8 cellular contexts compared by ENCODE assay signal in the genomic region with DNA sequence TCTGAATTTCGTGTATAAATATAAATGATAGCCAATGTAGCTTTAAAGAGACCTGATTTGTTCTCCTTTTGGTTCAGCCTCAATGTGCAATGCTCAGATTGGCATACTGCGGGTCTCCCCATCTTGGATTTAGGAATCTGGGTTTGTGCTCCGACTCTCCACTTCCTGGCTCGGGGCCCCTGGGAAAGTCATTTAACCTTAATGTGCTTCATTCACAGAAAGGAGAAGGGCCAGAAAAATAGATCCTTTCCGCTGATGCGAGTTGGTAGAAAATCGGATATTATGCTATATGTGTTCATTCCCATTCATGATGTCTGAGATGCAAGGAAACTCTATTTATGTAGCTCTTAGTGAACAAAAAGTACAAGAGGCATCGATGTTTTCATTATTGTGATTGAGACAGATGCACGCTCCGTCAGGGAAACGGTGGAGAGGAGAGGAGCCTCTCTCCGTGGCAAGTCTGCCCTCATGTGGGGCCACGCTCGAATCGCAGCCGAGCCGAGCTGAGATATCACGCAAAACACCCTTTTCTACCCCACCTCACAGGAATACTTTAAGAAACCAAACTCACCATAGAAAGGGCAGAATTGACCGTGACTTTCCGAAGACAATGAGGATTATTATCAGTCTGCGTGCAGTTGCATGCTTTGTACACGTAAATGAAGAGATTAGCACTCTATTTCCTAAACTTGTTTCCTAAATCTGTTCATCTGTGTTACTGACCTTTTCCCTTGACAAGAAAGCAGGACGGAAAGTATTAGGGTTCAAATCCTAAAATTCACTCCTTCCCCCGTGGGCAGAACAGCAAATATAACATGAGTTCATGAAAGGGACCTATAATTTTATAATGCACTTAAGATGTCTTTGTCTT.
A peak's percentile ranks its signal among the peaks of the same experiment; 100 is the strongest.
DNase-seq lines count a peak whose midpoint lies in the region; ATAC-seq and TF ChIP-seq lines count a peak whose summit lies in the region.

No MANE protein-coding gene starts in this region.

- TF ChIP-seq POLR2A in tibial nerve (IDR thresholded peaks at IDR 0.05) = no peak

- H3K4me3 ChIP-seq in SK-N-MC (peak overlapping the region; percentile 73), ectodermal cell (ENCODE audit: insufficient read depth, low read depth, low read length) (peak overlapping the region; percentile 5), lung (no peak overlapping the region), tibial nerve (peak overlapping the region in 1 of 4 donors; percentile 24)

- H3K4me1 ChIP-seq in ectodermal cell (ENCODE audit: control insufficient read depth, insufficient read depth, low read length) = no peaks in the 10 kb centered on the region
- H3K4me1 ChIP-seq in lung (ENCODE audit: control insufficient read depth in 2 of 2, insufficient read depth in 2 of 2, low read length in 2 of 2) = no peaks in the 10 kb centered on the region
- H3K4me1 ChIP-seq in tibial nerve = peaks cover 0 to 11% (median 2%) of the 10 kb centered on the region in 4 donors

- no peaks in the 10 kb centered on the region for H3K9me3 ChIP-seq in SK-N-MC (ENCODE audit: low read depth, low read length)
- H3K9me3 ChIP-seq in ectodermal cell (ENCODE audit: control insufficient read depth, low read length) = no peaks in the 10 kb centered on the region
- peaks cover 0 to 5% of the 10 kb centered on the region in 2 donors for H3K9me3 ChIP-seq in lung (ENCODE audit: control insufficient read depth in 2 of 2, insufficient read depth in 1 of 2, low read length in 1 of 2)
- peaks cover 0 to 4% (median 0%) of the 10 kb centered on the region in 4 donors for H3K9me3 ChIP-seq in tibial nerve

- H3K27ac ChIP-seq in SK-N-MC (peak overlapping the region; percentile 92; the same call in 1 of the 2 replicates), ectodermal cell (ENCODE audit: insufficient read depth, low read depth, low read length, poor library complexity, severe bottlenecking) (no peak overlapping the region), lung (ENCODE audit: low read depth in 1 of 2, low read length in 1 of 2) (no peak overlapping the region), tibial nerve (no peak overlapping the region)

- H3K27me3 ChIP-seq in ectodermal cell (ENCODE audit: control insufficient read depth, insufficient read depth, low read length, poor library complexity, severe bottlenecking) = peaks cover 3% of the 10 kb centered on the region
- H3K27me3 ChIP-seq in lung (ENCODE audit: control insufficient read depth, insufficient read depth) = no peaks in the 10 kb centered on the region
- H3K27me3 ChIP-seq in tibial nerve = peaks cover 0 to 5% of the 10 kb centered on the region in 2 donors

- 28 to 29% methylated on average over 24 of the region's 24 CpGs for WGBS in ectodermal cell, 2 experiments
- WGBS in lung, 2 donors = 15% methylated on average over 24 of the region's 24 CpGs
- WGBS in tibial nerve, 2 donors = 10 to 15% methylated on average over 24 of the region's 24 CpGs

- peak overlapping the region; percentile 48 for H3K9ac ChIP-seq in SK-N-MC (ENCODE audit: insufficient read length)

- TF ChIP-seq CTCF in lung (IDR thresholded peaks at IDR 0.05; ENCODE audit: control extremely low read depth, extremely low read depth) = no peak
- peak in 4 of 5 experiments; percentile 29 to 63 (median 46) for TF ChIP-seq CTCF in tibial nerve (IDR thresholded peaks at IDR 0.05)

- no peak for TF ChIP-seq EP300 in tibial nerve (IDR thresholded peaks at IDR 0.05)

- DNase-seq in NCI-H146 (lab: John Stamatoyannopoulos, UW) = peak; percentile 24
- no peak for DNase-seq in NCI-H146 treated with DMSO at 0.1 percent for 48 hours (lab: John Stamatoyannopoulos, UW; ENCODE audit: unreplicated experiment)
- peak; percentile 56 for DNase-seq in HT1080 (ENCODE audit: low read depth)
- DNase-seq in SK-N-MC (ENCODE audit: low read depth, low spot score) = no peak
- peak; percentile 32 for DNase-seq in lung (ENCODE audit: low spot score)
- DNase-seq in tibial nerve (ENCODE audit: low spot score in 2 of 2) = peak; percentile 19 to 40

- H3K36me3 ChIP-seq in SK-N-MC (ENCODE audit: insufficient read depth, low read length) = no peaks in the 10 kb centered on the region
- H3K36me3 ChIP-seq in ectodermal cell (ENCODE audit: control insufficient read depth, insufficient read depth, low read length) = no peaks in the 10 kb centered on the region
- no peaks in the 10 kb centered on the region for H3K36me3 ChIP-seq in lung (ENCODE audit: control insufficient read depth in 2 of 2, insufficient read depth in 2 of 2, low read length in 2 of 2)
- H3K36me3 ChIP-seq in tibial nerve = no peaks in the 10 kb centered on the region

- ATAC-seq in GM21529 (IDR thresholded peaks at IDR 0.05; ENCODE audit: unreplicated experiment) = peak; percentile 91
- peak; percentile 69 for ATAC-seq in lung (ENCODE audit: insufficient read depth, low FRiP score)

Comparison
In these comparisons a context has a peak if more than half of its experiments do, and no peak if none do; other contexts are left out.
1. DNase-seq: peak in NCI-H146 (single experiment), HT1080 (single experiment), lung (single experiment) and tibial nerve (2 of 2); none in NCI-H146 treated with DMSO at 0.1 percent for 48 hours (single experiment) and SK-N-MC (single experiment).